ENCODE assay signal across 23 cellular contexts in the genomic region with DNA sequence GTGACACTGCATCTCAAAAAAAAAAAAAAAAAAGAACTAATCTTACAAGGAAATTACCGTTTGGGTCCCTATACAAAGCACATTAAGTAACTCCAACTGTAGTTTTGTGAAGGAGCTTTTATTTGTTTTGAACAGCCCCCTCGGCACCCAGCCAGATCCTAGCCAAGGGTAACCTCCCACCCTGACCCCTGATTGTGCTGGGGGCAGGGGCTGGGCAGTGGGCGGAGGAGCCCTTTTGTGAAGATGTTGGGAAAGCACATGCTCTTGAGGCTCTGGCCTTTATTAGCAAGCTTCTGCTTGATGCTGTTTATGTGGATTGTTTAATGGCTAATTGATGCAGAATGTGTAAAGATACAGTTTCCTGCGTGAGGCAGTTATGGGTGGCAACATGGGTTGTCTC.
"Had no signal": no experiment of that assay in that cellular context is flagged by ENCODE, and none has a peak within 500 bp of the region (broad histone marks: within the 10 kb centered on the region; RNA-seq: fewer than 3 reads in every experiment).

No MANE protein-coding gene starts in this region.

- H3K4me1 ChIP-seq: breast epithelium had no signal

- H3K27ac ChIP-seq: breast epithelium had no signal

- H3K4me3 ChIP-seq: breast epithelium had no signal

- H3K36me3 ChIP-seq: breast epithelium had no signal

- ATAC-seq: activated CD8-positive, alpha-beta T cell treated with anti-CD3 and anti-CD28 coated beads, Interleukin-2, amount 10 ng/mL, durations not matched to agents 7 days and 5 days; T-helper 17 cell; WTC11 had no signal

- DNase-seq: activated CD4-positive, alpha-beta T cell treated with anti-CD3 and anti-CD28 coated beads for 48 hours; activated CD4-positive, alpha-beta T cell treated with anti-CD3 and anti-CD28 coated beads, Interleukin-2, amount 50 U/mL, for 4 hours; activated CD4-positive, CD25-positive, alpha-beta regulatory T cell treated with anti-CD3 and anti-CD28 coated beads, Interleukin-2, amount 50 U/mL, for 72 hours; activated CD8-positive, alpha-beta memory T cell treated with anti-CD3 and anti-CD28 coated beads, Interleukin-2, amount 50 U/mL, for 48 hours; activated CD8-positive, alpha-beta T cell treated with anti-CD3 and anti-CD28 coated beads, Interleukin-2, amount 10 ng/mL, durations not matched to agents 7 days and 5 days; activated effector memory CD4-positive, alpha-beta T cell treated with Interleukin-2 at 50 U/mL for 16 hours; activated naive CD4-positive, alpha-beta T cell; activated T-cell treated with anti-CD3 and anti-CD28 coated beads, Interleukin-2, amount 50 U/mL, for 24 hours; aorta; caudate nucleus; Karpas-422; MM.1S; NCI-H1105 treated with DMSO at 0.1 percent for 48 hours; NCI-H1930; NCI-H2171 treated with DMSO at 0.1 percent for 48 hours; NCI-H446; NCI-H524; NCI-H82; SIG-M5; T-helper 17 cell; T-helper 9 cell had no signal

- H3K27me3 ChIP-seq: breast epithelium had no signal
